In the genomic region with DNA sequence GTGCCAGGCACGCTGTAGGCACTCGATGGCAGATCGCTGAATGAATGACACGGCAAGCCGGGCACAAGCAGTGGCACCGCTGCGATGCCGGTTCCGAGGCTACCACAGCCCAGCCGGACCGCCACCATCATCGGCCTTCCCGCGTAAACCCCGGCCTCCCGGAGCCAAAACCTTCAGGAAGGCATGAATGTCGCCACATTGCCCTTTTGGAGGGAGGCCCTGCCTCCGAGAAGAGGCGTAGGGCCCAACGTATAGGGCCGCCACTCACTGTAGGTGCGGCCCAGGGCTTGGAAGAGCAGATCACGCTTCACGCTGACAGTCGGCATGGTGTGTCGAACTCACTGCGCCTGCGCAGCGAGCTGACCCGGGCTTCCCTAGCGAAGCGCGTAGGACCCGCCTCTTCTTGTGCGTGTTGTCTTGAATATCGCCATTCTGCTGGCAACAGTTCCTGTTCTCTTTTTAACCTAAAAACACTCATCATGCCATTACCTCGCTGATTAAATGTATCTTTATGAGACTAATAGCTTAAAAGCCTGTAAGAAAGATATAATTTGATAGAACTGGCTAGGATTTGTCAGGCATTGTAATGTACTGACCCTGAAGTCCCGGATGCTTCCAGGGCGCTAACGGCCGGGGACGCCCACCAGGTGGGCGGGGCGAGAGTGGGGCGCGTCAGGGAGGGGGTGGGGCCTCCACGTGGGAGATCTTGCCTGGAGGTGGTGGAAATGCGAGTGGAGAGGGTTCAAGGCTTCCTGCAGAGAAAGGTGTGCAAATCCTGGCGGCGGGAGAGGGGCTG, we compare ENCODE assay signal across 1 cellular context.
A peak's percentile ranks its signal among the peaks of the same experiment; 100 is the strongest.
TF ChIP-seq lines count a peak whose summit lies in the region.

A gene (minus strand): TSS at position 345 of the 796 bp plus-strand sequence. CDS start 19 bp downstream, at position 326.

TF ChIP-seq in K562, 482 proteins besides CTCF, POLR2A, EP300 and RAD21 (continued from another document and continues in another):
- TF ChIP-seq, protein P1, sequence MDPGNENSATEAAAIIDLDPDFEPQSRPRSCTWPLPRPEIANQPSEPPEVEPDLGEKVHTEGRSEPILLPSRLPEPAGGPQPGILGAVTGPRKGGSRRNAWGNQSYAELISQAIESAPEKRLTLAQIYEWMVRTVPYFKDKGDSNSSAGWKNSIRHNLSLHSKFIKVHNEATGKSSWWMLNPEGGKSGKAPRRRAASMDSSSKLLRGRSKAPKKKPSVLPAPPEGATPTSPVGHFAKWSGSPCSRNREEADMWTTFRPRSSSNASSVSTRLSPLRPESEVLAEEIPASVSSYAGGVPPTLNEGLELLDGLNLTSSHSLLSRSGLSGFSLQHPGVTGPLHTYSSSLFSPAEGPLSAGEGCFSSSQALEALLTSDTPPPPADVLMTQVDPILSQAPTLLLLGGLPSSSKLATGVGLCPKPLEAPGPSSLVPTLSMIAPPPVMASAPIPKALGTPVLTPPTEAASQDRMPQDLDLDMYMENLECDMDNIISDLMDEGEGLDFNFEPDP (CRISPR knock-in tag; IDR thresholded peaks at IDR 0.05) = no peak
- TF ChIP-seq NFATC3 (IDR thresholded peaks at IDR 0.05) = no peak
- TF ChIP-seq POLR2H (tag; IDR thresholded peaks at IDR 0.05; ENCODE audit: low read depth) = no peak
- no peak for TF ChIP-seq CCAR2 (IDR thresholded peaks at IDR 0.05; ENCODE audit: low read depth, low read length)
- TF ChIP-seq, protein P2, sequence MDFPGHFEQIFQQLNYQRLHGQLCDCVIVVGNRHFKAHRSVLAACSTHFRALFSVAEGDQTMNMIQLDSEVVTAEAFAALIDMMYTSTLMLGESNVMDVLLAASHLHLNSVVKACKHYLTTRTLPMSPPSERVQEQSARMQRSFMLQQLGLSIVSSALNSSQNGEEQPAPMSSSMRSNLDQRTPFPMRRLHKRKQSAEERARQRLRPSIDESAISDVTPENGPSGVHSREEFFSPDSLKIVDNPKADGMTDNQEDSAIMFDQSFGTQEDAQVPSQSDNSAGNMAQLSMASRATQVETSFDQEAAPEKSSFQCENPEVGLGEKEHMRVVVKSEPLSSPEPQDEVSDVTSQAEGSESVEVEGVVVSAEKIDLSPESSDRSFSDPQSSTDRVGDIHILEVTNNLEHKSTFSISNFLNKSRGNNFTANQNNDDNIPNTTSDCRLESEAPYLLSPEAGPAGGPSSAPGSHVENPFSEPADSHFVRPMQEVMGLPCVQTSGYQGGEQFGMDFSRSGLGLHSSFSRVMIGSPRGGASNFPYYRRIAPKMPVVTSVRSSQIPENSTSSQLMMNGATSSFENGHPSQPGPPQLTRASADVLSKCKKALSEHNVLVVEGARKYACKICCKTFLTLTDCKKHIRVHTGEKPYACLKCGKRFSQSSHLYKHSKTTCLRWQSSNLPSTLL (IDR thresholded peaks at IDR 0.05) = no peak
- TF ChIP-seq RBM15 (IDR thresholded peaks at IDR 0.05; ENCODE audit: insufficient read depth, low read length) = no peak
- no peak for TF ChIP-seq ZEB2 (IDR thresholded peaks at IDR 0.05)
- TF ChIP-seq KLF10 (CRISPR knock-in tag; IDR thresholded peaks at IDR 0.05) = no peak
- peak; percentile 72 for TF ChIP-seq TBP (optimal IDR thresholded peaks at IDR 0.05; ENCODE audit: low read depth, low read length)
- no peak for TF ChIP-seq ZNF785 (CRISPR knock-in tag; IDR thresholded peaks at IDR 0.05)
- TF ChIP-seq ZKSCAN8 (CRISPR knock-in tag; IDR thresholded peaks at IDR 0.05) = no peak
- peak; percentile 72 for TF ChIP-seq POLR2AphosphoS5 (IDR thresholded peaks at IDR 0.05; ENCODE audit: control insufficient read depth, insufficient read depth, low read depth, low read length)
- no peak for TF ChIP-seq NR4A1 (CRISPR knock-in tag; IDR thresholded peaks at IDR 0.05)
- TF ChIP-seq NR4A1 (tag; IDR thresholded peaks at IDR 0.05) = no peak
- peak; percentile 92 for TF ChIP-seq TOE1 (IDR thresholded peaks at IDR 0.05; ENCODE audit: borderline replicate concordance)
- TF ChIP-seq TOE1 (CRISPR knock-in tag; IDR thresholded peaks at IDR 0.05; ENCODE audit: borderline replicate concordance, low read depth) = no peak
- TF ChIP-seq ZKSCAN1 (IDR thresholded peaks at IDR 0.05; ENCODE audit: low read depth, low read length) = no peak
- TF ChIP-seq SRSF3 (IDR thresholded peaks at IDR 0.05; ENCODE audit: insufficient read depth, low read length) = no peak
- no peak for TF ChIP-seq ZNF316 (IDR thresholded peaks at IDR 0.05)
- TF ChIP-seq, protein P3, sequence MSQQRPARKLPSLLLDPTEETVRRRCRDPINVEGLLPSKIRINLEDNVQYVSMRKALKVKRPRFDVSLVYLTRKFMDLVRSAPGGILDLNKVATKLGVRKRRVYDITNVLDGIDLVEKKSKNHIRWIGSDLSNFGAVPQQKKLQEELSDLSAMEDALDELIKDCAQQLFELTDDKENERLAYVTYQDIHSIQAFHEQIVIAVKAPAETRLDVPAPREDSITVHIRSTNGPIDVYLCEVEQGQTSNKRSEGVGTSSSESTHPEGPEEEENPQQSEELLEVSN (IDR thresholded peaks at IDR 0.05; ENCODE audit: borderline replicate concordance in 1 of 2, extremely low read depth in 1 of 2, insufficient read depth in 1 of 2, insufficient read length in 1 of 2, low read depth in 1 of 2, low read length in 1 of 2, poor library complexity in 1 of 2, severe bottlenecking in 1 of 2) = peak; percentile 13 to 38
- TF ChIP-seq ZNF143 (CRISPR knock-in tag; IDR thresholded peaks at IDR 0.05) = no peak
- peak; percentile 54 for TF ChIP-seq HCFC1 (IDR thresholded peaks at IDR 0.05; ENCODE audit: low read depth, low read length)
- peak; percentile 77 for TF ChIP-seq MXI1 (IDR thresholded peaks at IDR 0.05; ENCODE audit: low read depth, low read length)
- TF ChIP-seq CHCHD3 (CRISPR knock-in tag; IDR thresholded peaks at IDR 0.05) = no peak
- TF ChIP-seq CXXC5 (CRISPR knock-in tag; IDR thresholded peaks at IDR 0.05) = peak; percentile 39
- TF ChIP-seq, protein P4, sequence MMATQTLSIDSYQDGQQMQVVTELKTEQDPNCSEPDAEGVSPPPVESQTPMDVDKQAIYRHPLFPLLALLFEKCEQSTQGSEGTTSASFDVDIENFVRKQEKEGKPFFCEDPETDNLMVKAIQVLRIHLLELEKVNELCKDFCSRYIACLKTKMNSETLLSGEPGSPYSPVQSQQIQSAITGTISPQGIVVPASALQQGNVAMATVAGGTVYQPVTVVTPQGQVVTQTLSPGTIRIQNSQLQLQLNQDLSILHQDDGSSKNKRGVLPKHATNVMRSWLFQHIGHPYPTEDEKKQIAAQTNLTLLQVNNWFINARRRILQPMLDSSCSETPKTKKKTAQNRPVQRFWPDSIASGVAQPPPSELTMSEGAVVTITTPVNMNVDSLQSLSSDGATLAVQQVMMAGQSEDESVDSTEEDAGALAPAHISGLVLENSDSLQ (IDR thresholded peaks at IDR 0.05) = peak; percentile 66
- no peak for TF ChIP-seq BRD4 (IDR thresholded peaks at IDR 0.05)
- TF ChIP-seq CBX1 (IDR thresholded peaks at IDR 0.05; ENCODE audit: low read depth) = no peak
- TF ChIP-seq FOXJ2 (tag; IDR thresholded peaks at IDR 0.05) = 0 out of 2 replicates have a peak, but pooled peaks have one; percentile 9
- no peak for TF ChIP-seq SRSF9 (IDR thresholded peaks at IDR 0.05; ENCODE audit: borderline replicate concordance, low read depth, low read length)
- no peak for TF ChIP-seq MAFG (tag; conservative IDR thresholded peaks at IDR 0.05)
- no peak for TF ChIP-seq HMG20A (CRISPR knock-in tag; conservative IDR thresholded peaks at IDR 0.05)
- peak; percentile 84; the same call in 1 of the 2 replicates for TF ChIP-seq ZZZ3 (IDR thresholded peaks at IDR 0.05)
- TF ChIP-seq, protein P5, sequence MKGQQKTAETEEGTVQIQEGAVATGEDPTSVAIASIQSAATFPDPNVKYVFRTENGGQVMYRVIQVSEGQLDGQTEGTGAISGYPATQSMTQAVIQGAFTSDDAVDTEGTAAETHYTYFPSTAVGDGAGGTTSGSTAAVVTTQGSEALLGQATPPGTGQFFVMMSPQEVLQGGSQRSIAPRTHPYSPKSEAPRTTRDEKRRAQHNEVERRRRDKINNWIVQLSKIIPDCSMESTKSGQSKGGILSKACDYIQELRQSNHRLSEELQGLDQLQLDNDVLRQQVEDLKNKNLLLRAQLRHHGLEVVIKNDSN (CRISPR knock-in tag; IDR thresholded peaks at IDR 0.05) = peak; percentile 29; the same call in 1 of the 2 replicates
- TF ChIP-seq HOXB6 (CRISPR knock-in tag; IDR thresholded peaks at IDR 0.05; ENCODE audit: borderline replicate concordance) = no peak
- peak; percentile 60; the same call in 1 of the 2 replicates for TF ChIP-seq L3MBTL2 (IDR thresholded peaks at IDR 0.05)
- no peak for TF ChIP-seq ZBTB1 (CRISPR knock-in tag; IDR thresholded peaks at IDR 0.05; ENCODE audit: borderline replicate concordance, low read depth)
- TF ChIP-seq ZFP1 (CRISPR knock-in tag; IDR thresholded peaks at IDR 0.05) = no peak
- no peak; the same call in 1 of the 2 replicates for TF ChIP-seq RNF2 (IDR thresholded peaks at IDR 0.05)
- peak; percentile 52; the same call in 1 of the 2 replicates for TF ChIP-seq SIN3B (IDR thresholded peaks at IDR 0.05; ENCODE audit: low read depth)
- TF ChIP-seq, protein P6, sequence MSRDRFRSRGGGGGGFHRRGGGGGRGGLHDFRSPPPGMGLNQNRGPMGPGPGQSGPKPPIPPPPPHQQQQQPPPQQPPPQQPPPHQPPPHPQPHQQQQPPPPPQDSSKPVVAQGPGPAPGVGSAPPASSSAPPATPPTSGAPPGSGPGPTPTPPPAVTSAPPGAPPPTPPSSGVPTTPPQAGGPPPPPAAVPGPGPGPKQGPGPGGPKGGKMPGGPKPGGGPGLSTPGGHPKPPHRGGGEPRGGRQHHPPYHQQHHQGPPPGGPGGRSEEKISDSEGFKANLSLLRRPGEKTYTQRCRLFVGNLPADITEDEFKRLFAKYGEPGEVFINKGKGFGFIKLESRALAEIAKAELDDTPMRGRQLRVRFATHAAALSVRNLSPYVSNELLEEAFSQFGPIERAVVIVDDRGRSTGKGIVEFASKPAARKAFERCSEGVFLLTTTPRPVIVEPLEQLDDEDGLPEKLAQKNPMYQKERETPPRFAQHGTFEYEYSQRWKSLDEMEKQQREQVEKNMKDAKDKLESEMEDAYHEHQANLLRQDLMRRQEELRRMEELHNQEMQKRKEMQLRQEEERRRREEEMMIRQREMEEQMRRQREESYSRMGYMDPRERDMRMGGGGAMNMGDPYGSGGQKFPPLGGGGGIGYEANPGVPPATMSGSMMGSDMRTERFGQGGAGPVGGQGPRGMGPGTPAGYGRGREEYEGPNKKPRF (IDR thresholded peaks at IDR 0.05; ENCODE audit: low read depth, low read length) = no peak
- TF ChIP-seq ZNF551 (CRISPR knock-in tag; IDR thresholded peaks at IDR 0.05) = no peak
- TF ChIP-seq FOSL1 (tag; conservative IDR thresholded peaks at IDR 0.05) = no peak
- TF ChIP-seq ARID2 (IDR thresholded peaks at IDR 0.05) = no peak
- TF ChIP-seq TAL1 (IDR thresholded peaks at IDR 0.05) = peak; percentile 34; the same call in 1 of the 2 replicates
